15 cellular contexts compared by ENCODE assay signal in the genomic region with DNA sequence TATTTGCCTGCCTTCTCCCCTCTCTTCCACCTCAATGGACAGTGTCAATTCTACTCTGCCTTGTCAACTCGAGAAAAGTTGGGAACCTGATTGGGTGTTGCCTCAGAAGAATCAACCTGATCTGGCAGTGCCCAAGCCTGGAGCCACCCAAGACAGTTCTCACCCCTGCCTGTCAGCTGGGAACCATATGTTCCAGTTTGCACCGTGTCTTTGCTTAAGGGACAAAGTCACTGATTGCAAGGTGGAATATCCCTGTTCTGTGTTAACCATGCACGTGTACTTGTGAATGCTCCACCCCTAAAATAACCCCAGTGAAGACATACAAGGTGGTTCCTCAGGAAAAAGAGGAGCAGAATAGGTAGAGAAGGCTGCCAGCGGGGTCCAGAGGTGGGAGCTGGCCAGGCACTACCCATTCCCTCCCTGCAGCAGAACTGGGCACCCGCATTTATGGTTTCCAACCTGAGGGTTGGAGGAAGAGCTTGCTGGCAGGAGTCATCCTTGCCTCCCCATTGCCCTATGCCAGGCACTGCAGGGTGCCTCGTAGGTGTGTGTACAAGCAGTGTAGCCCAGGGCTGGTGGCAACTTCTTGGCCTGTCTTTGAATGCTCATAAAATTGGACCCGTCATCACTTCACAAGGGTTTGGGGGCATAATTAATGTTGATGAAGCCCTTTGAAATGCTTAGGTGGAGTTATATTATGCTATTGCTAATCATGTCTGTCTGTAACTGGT.
"Had no signal": no experiment of that assay in that cellular context is flagged by ENCODE, and none has a peak within 500 bp of the region (broad histone marks: within the 10 kb centered on the region; RNA-seq: fewer than 3 reads in every experiment).

No MANE protein-coding gene starts in this region.

- H3K27ac Mint-ChIP-seq: natural killer cell treated with Interleukin-12 subunit alpha and Interleukin-12 subunit beta and Interleukin-15 and Interleukin-18, amount 100 ng/mL, for 72 hours; progenitor cell of endocrine pancreas; stimulated activated naive B cell treated with anti-CD40 and anti-IgM and Interleukin-4, amounts not matched to agents 10 μg/mL and 1 μg/mL and 100 μg/mL, for 72 hours had no signal

- H3K4me3 Mint-ChIP-seq: natural killer cell treated with Interleukin-12 subunit alpha and Interleukin-12 subunit beta and Interleukin-15 and Interleukin-18, amount 100 ng/mL, for 72 hours; stimulated activated naive B cell treated with anti-CD40 and anti-IgM and Interleukin-4, amounts not matched to agents 10 μg/mL and 1 μg/mL and 100 μg/mL, for 72 hours had no signal

- ATAC-seq: natural killer cell treated with Interleukin-12 subunit alpha and Interleukin-12 subunit beta and Interleukin-15 and Interleukin-18, amount 100 ng/mL, for 72 hours; right lobe of liver; stimulated activated naive B cell treated with anti-CD40 and anti-IgM and Interleukin-4, amounts not matched to agents 10 μg/mL and 1 μg/mL and 100 μg/mL, for 72 hours had no signal

- DNase-seq: activated CD4-positive, alpha-beta T cell treated with anti-CD3 and anti-CD28 coated beads for 1 hour; activated CD4-positive, alpha-beta T cell treated with anti-CD3 and anti-CD28 coated beads, Interleukin-2, amount 50 U/mL, for 48 hours; activated naive CD4-positive, alpha-beta T cell treated with Interleukin-2 at 50 U/mL for 16 hours; central memory CD4-positive, alpha-beta T cell; effector memory CD4-positive, alpha-beta T cell; hypothalamus; kidney glomerular epithelial cell; nucleus accumbens; right lobe of liver; spleen; stimulated activated CD4-positive, alpha-beta T cell treated with anti-CD3 and anti-CD28 coated beads, Interleukin-1b, Interleukin-23, amount 100 ng/mL, for 48 hours; stimulated activated naive B cell treated with anti-CD40 and anti-IgM and Interleukin-4, amounts not matched to agents 10 μg/mL and 1 μg/mL and 100 μg/mL, for 72 hours had no signal

- H3K27ac ChIP-seq: right lobe of liver, spleen, tibial nerve had no signal

- H3K9me3 ChIP-seq: right lobe of liver, spleen, tibial nerve had no signal

- H3K4me3 ChIP-seq: right lobe of liver, spleen, tibial nerve had no signal

- H3K4me1 ChIP-seq: right lobe of liver, tibial nerve had no signal

- H3K9me3 Mint-ChIP-seq: natural killer cell treated with Interleukin-12 subunit alpha and Interleukin-12 subunit beta and Interleukin-15 and Interleukin-18, amount 100 ng/mL, for 72 hours; stimulated activated naive B cell treated with anti-CD40 and anti-IgM and Interleukin-4, amounts not matched to agents 10 μg/mL and 1 μg/mL and 100 μg/mL, for 72 hours had no signal

- H3K27me3 ChIP-seq: right lobe of liver, spleen, tibial nerve had no signal
